16 cellular contexts compared by ENCODE assay signal in the genomic region with DNA sequence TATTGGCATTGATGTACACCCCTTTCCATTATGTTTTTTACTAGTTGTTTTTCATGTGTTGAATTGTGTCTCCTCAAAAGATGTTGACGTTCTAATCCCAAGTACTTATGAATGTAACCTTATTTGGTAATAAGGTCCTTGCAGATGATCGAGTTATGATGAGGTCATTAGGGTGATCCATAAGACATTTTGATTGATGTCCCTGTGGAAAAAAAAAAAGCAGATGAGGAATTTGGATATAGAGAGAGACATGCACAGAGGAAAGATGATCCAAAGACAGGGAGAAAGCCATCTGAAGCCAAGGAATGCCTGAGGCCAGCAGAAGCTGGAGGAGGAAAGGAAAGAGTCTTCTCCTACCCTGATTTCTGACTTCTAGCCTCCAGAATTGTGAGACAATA.
DNase-seq lines count a peak whose midpoint lies in the region; ATAC-seq, FAIRE-seq and TF ChIP-seq lines count a peak whose summit lies in the region.
"Had no signal": no experiment of that assay in that cellular context is flagged by ENCODE, and none has a peak within 500 bp of the region (broad histone marks: within the 10 kb centered on the region; RNA-seq: fewer than 3 reads in every experiment).

No MANE protein-coding gene starts in this region.

- CTCF ChIA-PET in A549 (lab: Yijun Ruan, JAX) = no interaction called here

- no peaks in the 10 kb centered on the region for H3K27me3 ChIP-seq in astrocyte (ENCODE audit: insufficient read depth, low read length)
- H3K27me3 ChIP-seq: BLaER1 had no signal

- H3K4me1 ChIP-seq in A549 (peaks cover 39% of the 10 kb centered on the region), astrocyte (ENCODE audit: insufficient read depth, low read length) (no peaks in the 10 kb centered on the region)
- H3K4me1 ChIP-seq: BLaER1, Caco-2 had no signal

- H3K36me3 ChIP-seq in astrocyte (ENCODE audit: insufficient read depth, low read length) = no peaks in the 10 kb centered on the region
- H3K36me3 ChIP-seq: BLaER1 had no signal

- H3K9me3 Mint-ChIP-seq in astrocyte (ENCODE audit: unreplicated experiment) = no peaks in the 10 kb centered on the region

- peak in 1 of 2 experiments; percentile 58; a peak in 3 of 6 replicates for ATAC-seq in A549
- no peak for ATAC-seq in HG02852 (IDR thresholded peaks at IDR 0.05; ENCODE audit: unreplicated experiment)
- ATAC-seq: GM12878, K562 had no signal

- no peak overlapping the region for H3K4me3 Mint-ChIP-seq in astrocyte (ENCODE audit: unreplicated experiment)
- H3K4me3 Mint-ChIP-seq: CD8-positive, alpha-beta memory T cell had no signal

- no peaks in the 10 kb centered on the region for H3K27me3 Mint-ChIP-seq in astrocyte (ENCODE audit: low read depth, unreplicated experiment)
- H3K27me3 Mint-ChIP-seq: CD8-positive, alpha-beta memory T cell had no signal

- 37% methylated on average over 2 of the region's 2 CpGs for WGBS in A549 (ENCODE audit: missing lambda C conversion rate)

- POLR2A ChIA-PET in A549 (lab: Yijun Ruan, JAX) = no interaction called here

- H3K9ac ChIP-seq in astrocyte (ENCODE audit: low read length) = no peak overlapping the region
- H3K9ac ChIP-seq: BLaER1 had no signal

- peaks cover 12% of the 10 kb centered on the region for H3K4me1 Mint-ChIP-seq in astrocyte (ENCODE audit: low read depth, unreplicated experiment)
- H3K4me1 Mint-ChIP-seq: CD8-positive, alpha-beta memory T cell had no signal

- peak in 1 of 2 experiments; percentile 44 for DNase-seq in A549 (ENCODE audit: low read depth in 1 of 2, low spot score in 1 of 2)
- peak; percentile 15 for DNase-seq in HTR-8/SVneo (ENCODE audit: insufficient read length, low spot score)
- peak; percentile 22 for DNase-seq in astrocyte (ENCODE audit: low read depth)
- DNase-seq in myocyte (ENCODE audit: low read depth) = peak; percentile 11
- DNase-seq in NK-92 (lab: John Stamatoyannopoulos, UW; ENCODE audit: unreplicated experiment) = no peak
- no peak for DNase-seq in DMS79 treated with DMSO at 0.1 percent for 48 hours (lab: John Stamatoyannopoulos, UW)
- DNase-seq: AML-193; Caco-2; CD8-positive, alpha-beta memory T cell; DMS53 had no signal

- FAIRE-seq in A549 (lab: Jason Lieb, UNC) (no peak), HTR-8/SVneo (lab: Jason Lieb, UNC) (no peak), astrocyte (lab: Jason Lieb, UNC) (no peak)
- FAIRE-seq: GM12878, GM18507, K562 had no signal

- no peaks in the 10 kb centered on the region for H3K36me3 Mint-ChIP-seq in astrocyte (ENCODE audit: low read depth, unreplicated experiment)
- H3K36me3 Mint-ChIP-seq: CD8-positive, alpha-beta memory T cell had no signal

- TF ChIP-seq RAD21 in A549 (conservative IDR thresholded peaks at IDR 0.05 in 1 of 2, IDR thresholded peaks at IDR 0.05 in 1 of 2) = no peak

- TF ChIP-seq CTCF in A549 (IDR thresholded peaks at IDR 0.05) = no peak
- TF ChIP-seq CTCF in astrocyte (IDR thresholded peaks at IDR 0.05; ENCODE audit: insufficient read depth, low read depth, low read length) = no peak

- H3K9me3 ChIP-seq in A549 (0 out of 3 replicates have a peak, but pooled peaks cover 3% of the 10 kb centered on the region), astrocyte (ENCODE audit: insufficient read depth, low read depth, low read length) (no peaks in the 10 kb centered on the region)
- H3K9me3 ChIP-seq: BLaER1, Caco-2 had no signal

- no peak overlapping the region for H3K27ac Mint-ChIP-seq in astrocyte (ENCODE audit: unreplicated experiment)
- H3K27ac Mint-ChIP-seq: CD8-positive, alpha-beta memory T cell had no signal

- H3K4me3 ChIP-seq in A549 (no peak overlapping the region), astrocyte (ENCODE audit: insufficient read depth, low read depth, low read length) (no peak overlapping the region)
- H3K4me3 ChIP-seq: BLaER1, GM12878, K562 had no signal

- H3K4me2 ChIP-seq in A549 (peak overlapping the region; percentile 52), astrocyte (ENCODE audit: low read length) (no peak overlapping the region)
- H3K4me2 ChIP-seq: BLaER1 had no signal

- H3K79me2 ChIP-seq in astrocyte (ENCODE audit: insufficient read depth, low read length) = no peaks in the 10 kb centered on the region

- H2AFZ ChIP-seq in astrocyte (ENCODE audit: low read depth, low read length) = no peak overlapping the region

- TF ChIP-seq POLR2A in A549 (IDR thresholded peaks at IDR 0.05; ENCODE audit: low read length) = no peak

- H3K27ac ChIP-seq in A549 = peak overlapping the region; percentile 51 to 76
- no peak overlapping the region for H3K27ac ChIP-seq in astrocyte (ENCODE audit: low read depth, low read length)
- H3K27ac ChIP-seq: 22Rv1, BLaER1 had no signal

- no peaks in the 10 kb centered on the region for H4K20me1 ChIP-seq in astrocyte (ENCODE audit: insufficient read depth, low read length)
- H4K20me1 ChIP-seq: BLaER1 had no signal

- TF ChIP-seq EP300 in A549 (IDR thresholded peaks at IDR 0.05) = no peak

TF ChIP-seq in A549, 52 proteins besides CTCF, POLR2A, EP300 and RAD21:
- TF ChIP-seq EHMT2 (IDR thresholded peaks at IDR 0.05; ENCODE audit: low read depth) (no peak), KDM5A (IDR thresholded peaks at IDR 0.05) (no peak), HOXB5 (CRISPR knock-in tag; IDR thresholded peaks at IDR 0.05) (peak; percentile 75; the same call in 1 of the 2 replicates), RFX5 (IDR thresholded peaks at IDR 0.05) (no peak)

Comparison
In these comparisons a context has a peak if more than half of its experiments do, and no peak if none do; other contexts are left out.
1. DNase-seq: peak in HTR-8/SVneo (single experiment), astrocyte (single experiment) and myocyte (single experiment); none in NK-92 (single experiment) and DMS79 treated with DMSO at 0.1 percent for 48 hours (single experiment).